In the genomic region with DNA sequence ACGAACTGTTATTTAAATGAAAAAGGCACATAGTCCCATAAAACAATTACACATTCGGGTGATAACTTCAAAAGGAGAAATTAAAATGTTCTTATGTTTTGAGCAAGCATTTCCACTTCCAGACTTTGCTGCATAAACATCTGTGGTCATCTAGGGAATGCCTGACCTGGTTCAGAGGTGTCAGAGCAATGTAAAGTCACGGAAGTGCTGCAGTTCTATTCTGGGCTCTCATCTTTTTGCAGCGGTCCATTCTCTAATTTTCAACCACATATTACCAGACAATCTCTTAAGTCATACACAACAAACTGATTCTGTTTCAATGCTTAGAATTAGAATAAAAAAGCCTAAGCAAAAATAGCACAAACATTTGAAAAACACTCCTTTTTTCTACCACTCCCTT, we compare ENCODE assay signal across 33 cellular contexts. TPM values are rescaled to one million over a fixed set of nuclear protein-coding genes. Genes with fewer than 3 reads are reported as not detected.
"Had no signal": no experiment of that assay in that cellular context is flagged by ENCODE, and none has a peak within 500 bp of the region (broad histone marks: within the 10 kb centered on the region; RNA-seq: fewer than 3 reads in every experiment).

No MANE protein-coding gene starts in this region.

- H3K4me3 ChIP-seq: MG63, PC-9, SJCRH30, SK-N-MC had no signal

- H3K27ac ChIP-seq: PC-9, RWPE1, SJCRH30, SK-N-MC had no signal

- H2AFZ ChIP-seq: PC-9 had no signal

- H3K36me3 ChIP-seq: MG63, SJCRH30 had no signal

- H3K4me2 ChIP-seq: PC-9 had no signal

- DNase-seq: Kasumi-1, MG63, MV-4-11, NCI-H1092, NCI-H1105, NCI-H1417 treated with DMSO at 0.1 percent for 48 hours, NCI-H1436 treated with DMSO at 0.1 percent for 48 hours, NCI-H1694 treated with DMSO at 0.1 percent for 48 hours, NCI-H187 treated with DMSO at 0.1 percent for 48 hours, NCI-H2029, NCI-H2081, NCI-H2171 treated with DMSO at 0.1 percent for 48 hours, NCI-H2227 treated with DMSO at 0.1 percent for 48 hours, NCI-H345, NCI-H446, NCI-H524, NCI-H526, NCI-H69, NCI-H748 treated with DMSO at 0.1 percent for 48 hours, NCI-H82, PC-9, SHP77, SIG-M5, SJCRH30, T-cell had no signal

- ATAC-seq: Panc1, Right ventricle myocardium inferior, SK-N-SH treated with all-trans-retinoic acid at 6 μM for 48 hours, T-cell had no signal

- H3K9me3 ChIP-seq: MG63, SJCRH30 had no signal

- H3K27me3 ChIP-seq: SJCRH30 had no signal

- H3K4me1 ChIP-seq: SJCRH30 had no signal

RNA-seq across cellular contexts. Expression of a gene that starts 22.0 kb away (rescaled TPM):
- total RNA-seq: M059J, NCI-H460, PC-9, Right ventricle myocardium inferior, RPMI7951 had no signal
